20 cellular contexts compared by ENCODE assay signal in genomic region chr7:55370001-55370400, GRCh38. TPM values are rescaled to one million over a fixed set of nuclear protein-coding genes. Genes with fewer than 3 reads are reported as not detected.
DNase-seq lines count a peak whose midpoint lies in the region; ATAC-seq, FAIRE-seq and TF ChIP-seq lines count a peak whose summit lies in the region.
"Had no signal": no experiment of that assay in that cellular context is flagged by ENCODE, and none has a peak within 500 bp of the region (broad histone marks: within the 10 kb centered on the region; RNA-seq: fewer than 3 reads in every experiment).

No MANE protein-coding gene starts in this region.

- H3K9me3 Mint-ChIP-seq in neural progenitor cell: no peaks in the 10 kb centered on the region
- H3K9me3 Mint-ChIP-seq: activated CD4-positive, alpha-beta T cell treated with anti-CD3 and anti-CD28 coated beads, Interleukin-2, amount 10 ng/mL, durations not matched to agents 24 days and 14 days; CD8-positive, alpha-beta T cell; natural killer cell had no signal

- H4K20me1 ChIP-seq in endothelial cell of umbilical vein (replicated peaks; ENCODE audit: control insufficient read depth, extremely low read depth, insufficient read depth, low read length): no peaks in the 10 kb centered on the region
- no peaks in the 10 kb centered on the region for H4K20me1 ChIP-seq in neural progenitor cell (ENCODE audit: low read depth)

- FAIRE-seq in endothelial cell of umbilical vein (lab: Jason Lieb, UNC): no peak
- FAIRE-seq: GM12891 had no signal

- peaks cover 8% of the 10 kb centered on the region for H3K27me3 Mint-ChIP-seq in neural progenitor cell (ENCODE audit: insufficient read depth, low read depth)
- H3K27me3 Mint-ChIP-seq: activated CD4-positive, alpha-beta T cell treated with anti-CD3 and anti-CD28 coated beads, Interleukin-2, amount 10 ng/mL, durations not matched to agents 24 days and 14 days; activated CD8-positive, alpha-beta memory T cell treated with anti-CD3 and anti-CD28 coated beads, Interleukin-2, amount 10 ng/mL, durations not matched to agents 7 days and 5 days had no signal

- intact Hi-C loops in endothelial cell of umbilical vein (cut with micrococcal nuclease) (no loop called here), lower lobe of right lung (cut with DNase I) (no loop called here), heart left ventricle (cut with DNase I) (no loop called here)

- H3K9me3 ChIP-seq in endothelial cell of umbilical vein (replicated peaks; ENCODE audit: control insufficient read depth, insufficient read depth, low read length) (no peaks in the 10 kb centered on the region), neural progenitor cell (ENCODE audit: low read depth) (no peaks in the 10 kb centered on the region), lower lobe of right lung (no peaks in the 10 kb centered on the region), heart left ventricle (no peaks in the 10 kb centered on the region)
- H3K9me3 ChIP-seq: ascending aorta, sigmoid colon had no signal

- TF ChIP-seq CTCF in AG10803 (conservative IDR thresholded peaks at IDR 0.05; ENCODE audit: low read length) (no peak), endothelial cell of umbilical vein (IDR thresholded peaks at IDR 0.05; ENCODE audit: extremely low read depth in 1 of 2, insufficient read depth in 1 of 2, low read depth in 1 of 2, low read length in 2 of 2) (no peak), neural progenitor cell (IDR thresholded peaks at IDR 0.05) (no peak), lower lobe of right lung (IDR thresholded peaks at IDR 0.05) (no peak), heart left ventricle (IDR thresholded peaks at IDR 0.05) (no peak)

- H3K27me3 ChIP-seq in endothelial cell of umbilical vein (ENCODE audit: control insufficient read depth in 2 of 2, insufficient read depth in 2 of 2, low read length in 2 of 2): no peaks in the 10 kb centered on the region
- no peaks in the 10 kb centered on the region for H3K27me3 ChIP-seq in neural progenitor cell
- no peaks in the 10 kb centered on the region for H3K27me3 ChIP-seq in lower lobe of right lung (ENCODE audit: low read depth)
- H3K27me3 ChIP-seq in heart left ventricle: no peaks in the 10 kb centered on the region
- H3K27me3 ChIP-seq: ascending aorta, sigmoid colon had no signal

- H3K4me3 ChIP-seq in AG10803 (ENCODE audit: low read length): no peak overlapping the region
- H3K4me3 ChIP-seq in endothelial cell of umbilical vein (replicated peaks in 1 of 3; ENCODE audit: insufficient read depth in 1 of 3, low read depth in 1 of 3, low read length in 3 of 3): no peak overlapping the region
- no peak overlapping the region for H3K4me3 ChIP-seq in neural progenitor cell
- no peak overlapping the region for H3K4me3 ChIP-seq in lower lobe of right lung
- no peak overlapping the region for H3K4me3 ChIP-seq in heart left ventricle
- H3K4me3 ChIP-seq: ascending aorta, sigmoid colon had no signal

- no peak overlapping the region for H3K27ac ChIP-seq in endothelial cell of umbilical vein (ENCODE audit: insufficient read depth, low read depth, low read length)
- no peak overlapping the region for H3K27ac ChIP-seq in neural progenitor cell
- no peak overlapping the region for H3K27ac ChIP-seq in lower lobe of right lung
- H3K27ac ChIP-seq in heart left ventricle: no peak overlapping the region
- H3K27ac ChIP-seq: ascending aorta, epithelial cell of prostate, parathyroid adenoma, sigmoid colon, VCaP had no signal

- H3K4me1 ChIP-seq in endothelial cell of umbilical vein (ENCODE audit: control insufficient read depth, extremely low read depth, insufficient read depth, low read length): peaks cover 18% of the 10 kb centered on the region
- no peaks in the 10 kb centered on the region for H3K4me1 ChIP-seq in neural progenitor cell
- peaks cover 18% of the 10 kb centered on the region for H3K4me1 ChIP-seq in lower lobe of right lung
- peaks cover 0 to 15% (median 11%) of the 10 kb centered on the region in 12 donors for H3K4me1 ChIP-seq in heart left ventricle

- CTCF ChIA-PET in endothelial cell of umbilical vein (lab: Charles Lee): interaction anchor here (1.3 to 1.4 kb wide), 2 partner anchors 44 to 46 kb away, joined by 4 to 6 read pairs; no protein-coding TSS in a partner anchor

- dilution Hi-C loops in endothelial cell of umbilical vein (cut with MboI; ENCODE audit: extremely low pct_ligation_motif_present, low sequenced_read_pairs): no loop called here

- BruUV-seq in endothelial cell of umbilical vein (replicated peaks; lab: Mats Ljungman, UMichigan): no TSS peak

- DNase-seq in AG10803 (ENCODE audit: low read depth): peak; percentile 74
- DNase-seq in HCEC 1CT: peak; percentile 45
- DNase-seq in endothelial cell of umbilical vein (ENCODE audit: low read depth, low spot score): no peak
- no peak for DNase-seq in neural progenitor cell (ENCODE audit: low spot score)
- DNase-seq in lower lobe of right lung: no peak
- DNase-seq in NCI-H82 (lab: John Stamatoyannopoulos, UW): no peak
- no peak for DNase-seq in heart left ventricle
- DNase-seq: activated CD4-positive, alpha-beta T cell treated with anti-CD3 and anti-CD28 coated beads, Interleukin-2, amount 10 ng/mL, durations not matched to agents 24 days and 14 days; activated CD8-positive, alpha-beta memory T cell treated with anti-CD3 and anti-CD28 coated beads, Interleukin-2, amount 10 ng/mL, durations not matched to agents 7 days and 5 days; activated naive CD4-positive, alpha-beta T cell treated with anti-CD3 and anti-CD28 coated beads, Interleukin-2, amount 50 U/mL, for 16 hours; CD8-positive, alpha-beta T cell; natural killer cell; NCI-H1417 treated with DMSO at 0.1 percent for 48 hours; sigmoid colon had no signal

- H3K9me1 ChIP-seq in endothelial cell of umbilical vein (replicated peaks; ENCODE audit: control insufficient read depth, extremely low read depth, insufficient read depth, low read length): no peaks in the 10 kb centered on the region

- peak overlapping the region; percentile 7 for H3K4me3 Mint-ChIP-seq in neural progenitor cell
- H3K4me3 Mint-ChIP-seq: activated CD4-positive, alpha-beta T cell treated with anti-CD3 and anti-CD28 coated beads, Interleukin-2, amount 10 ng/mL, durations not matched to agents 24 days and 14 days; activated CD8-positive, alpha-beta memory T cell treated with anti-CD3 and anti-CD28 coated beads, Interleukin-2, amount 10 ng/mL, durations not matched to agents 7 days and 5 days; CD8-positive, alpha-beta T cell; natural killer cell had no signal

- POLR2A ChIA-PET in endothelial cell of umbilical vein (lab: Charles Lee): no interaction called here

- TF ChIP-seq POLR2A in endothelial cell of umbilical vein (IDR thresholded peaks at IDR 0.05; ENCODE audit: low read depth, low read length) (no peak), heart left ventricle (IDR thresholded peaks at IDR 0.05) (no peak)

- H3F3A ChIP-seq in neural progenitor cell (ENCODE audit: low read depth): peaks cover 7% of the 10 kb centered on the region

- WGBS in heart left ventricle, 4 donors: 90 to 96% (median 92%) methylated on average over 3 of the region's 3 CpGs

- H3K79me2 ChIP-seq in endothelial cell of umbilical vein (ENCODE audit: control insufficient read depth, insufficient read depth, low read length): peaks cover 27% of the 10 kb centered on the region
- H3K79me2 ChIP-seq in neural progenitor cell (ENCODE audit: low read depth): no peaks in the 10 kb centered on the region

- ATAC-seq in HG03196 (IDR thresholded peaks at IDR 0.05; ENCODE audit: unreplicated experiment) (no peak), lower lobe of right lung (no peak), heart left ventricle (no peak)
- ATAC-seq: activated CD8-positive, alpha-beta memory T cell treated with anti-CD3 and anti-CD28 coated beads, Interleukin-2, amount 10 ng/mL, durations not matched to agents 7 days and 5 days; CD8-positive, alpha-beta T cell; natural killer cell had no signal

- H2AFZ ChIP-seq in endothelial cell of umbilical vein (ENCODE audit: low read depth, low read length) (no peak overlapping the region), neural progenitor cell (replicated peaks) (no peak overlapping the region)
- H2AFZ ChIP-seq: parathyroid adenoma had no signal

- H3K36me3 Mint-ChIP-seq in neural progenitor cell: peaks cover 8% of the 10 kb centered on the region
- H3K36me3 Mint-ChIP-seq: natural killer cell had no signal

- no peaks in the 10 kb centered on the region for H3K36me3 ChIP-seq in endothelial cell of umbilical vein (ENCODE audit: control insufficient read depth in 2 of 2, extremely low read depth in 1 of 2, insufficient read depth in 2 of 2, low read length in 2 of 2)
- no peaks in the 10 kb centered on the region for H3K36me3 ChIP-seq in neural progenitor cell
- no peaks in the 10 kb centered on the region for H3K36me3 ChIP-seq in lower lobe of right lung
- no peaks in the 10 kb centered on the region for H3K36me3 ChIP-seq in heart left ventricle
- H3K36me3 ChIP-seq: ascending aorta, sigmoid colon had no signal

- H3K27ac Mint-ChIP-seq in neural progenitor cell: no peak overlapping the region
- H3K27ac Mint-ChIP-seq: activated CD4-positive, alpha-beta T cell treated with anti-CD3 and anti-CD28 coated beads, Interleukin-2, amount 10 ng/mL, durations not matched to agents 24 days and 14 days; activated CD8-positive, alpha-beta memory T cell treated with anti-CD3 and anti-CD28 coated beads, Interleukin-2, amount 10 ng/mL, durations not matched to agents 7 days and 5 days; CD8-positive, alpha-beta T cell; natural killer cell had no signal

- peak overlapping the region; percentile 4 for H3K9ac ChIP-seq in endothelial cell of umbilical vein (replicated peaks; ENCODE audit: extremely low read depth, insufficient read depth, low read length)
- H3K9ac ChIP-seq in neural progenitor cell: no peak overlapping the region
- H3K9ac ChIP-seq: parathyroid adenoma had no signal

- H3K4me1 Mint-ChIP-seq in neural progenitor cell: peaks cover 21% of the 10 kb centered on the region

- H3K4me2 ChIP-seq in endothelial cell of umbilical vein (ENCODE audit: insufficient read depth, low read length) (peak overlapping the region; percentile 11), neural progenitor cell (no peak overlapping the region)

TF ChIP-seq in endothelial cell of umbilical vein, 7 proteins besides CTCF, POLR2A, EP300 and RAD21:
- no peak for TF ChIP-seq GATA2 (IDR thresholded peaks at IDR 0.05; ENCODE audit: insufficient read depth, insufficient read length, low read depth, low read length)

RNA-seq across cellular contexts. Expression of gene LANCL2, which starts 4.9 kb away (rescaled TPM):
- total RNA-seq in endothelial cell of umbilical vein: 19.2 and 19.6 TPM in 2 replicates
- 18.8 and 25.3 TPM in 2 replicates for polyA plus RNA-seq in endothelial cell of umbilical vein
- polyA plus RNA-seq in endothelial cell of umbilical vein (2011; cell fraction: cytosol; rRNA removed): 22.1 and 25.4 TPM in 2 replicates
- polyA plus RNA-seq in endothelial cell of umbilical vein (2011; cell fraction: nucleus; rRNA removed): 20.7 and 29.5 TPM in 2 replicates
- 11.2 and 16.6 TPM in 2 replicates for polyA plus RNA-seq in endothelial cell of umbilical vein (2012)
- polyA minus RNA-seq in endothelial cell of umbilical vein: 34.6 and 41.5 TPM in 2 replicates
- polyA minus RNA-seq in endothelial cell of umbilical vein (2011; cell fraction: cytosol; rRNA and poly(A)+ RNA removed): 8.1 TPM
- 11.8 and 14.5 TPM in 2 replicates for polyA minus RNA-seq in endothelial cell of umbilical vein (2011; cell fraction: nucleus; rRNA and poly(A)+ RNA removed)
- 7.1 and 7.3 TPM in 2 replicates for total RNA-seq in neural progenitor cell (ENCODE audit: low replicate concordance)
- total RNA-seq in lower lobe of right lung: 5.7 TPM
- 10 to 100 TPM in 2 of 9 donors, 1 to 10 TPM in 7; 4.3 to 10.3 (median 8.5) TPM for total RNA-seq in heart left ventricle
- polyA plus RNA-seq in heart left ventricle: 1 to 10 TPM; 2.6 to 6.3 TPM

Comparison
In these comparisons a context has a peak if more than half of its experiments do, and no peak if none do; other contexts are left out.
1. DNase-seq: peak in AG10803 (single experiment) and HCEC 1CT (single experiment); none in endothelial cell of umbilical vein (single experiment), neural progenitor cell (single experiment), lower lobe of right lung (single experiment), NCI-H82 (single experiment) and heart left ventricle (0 of 5).